In the genomic region with DNA sequence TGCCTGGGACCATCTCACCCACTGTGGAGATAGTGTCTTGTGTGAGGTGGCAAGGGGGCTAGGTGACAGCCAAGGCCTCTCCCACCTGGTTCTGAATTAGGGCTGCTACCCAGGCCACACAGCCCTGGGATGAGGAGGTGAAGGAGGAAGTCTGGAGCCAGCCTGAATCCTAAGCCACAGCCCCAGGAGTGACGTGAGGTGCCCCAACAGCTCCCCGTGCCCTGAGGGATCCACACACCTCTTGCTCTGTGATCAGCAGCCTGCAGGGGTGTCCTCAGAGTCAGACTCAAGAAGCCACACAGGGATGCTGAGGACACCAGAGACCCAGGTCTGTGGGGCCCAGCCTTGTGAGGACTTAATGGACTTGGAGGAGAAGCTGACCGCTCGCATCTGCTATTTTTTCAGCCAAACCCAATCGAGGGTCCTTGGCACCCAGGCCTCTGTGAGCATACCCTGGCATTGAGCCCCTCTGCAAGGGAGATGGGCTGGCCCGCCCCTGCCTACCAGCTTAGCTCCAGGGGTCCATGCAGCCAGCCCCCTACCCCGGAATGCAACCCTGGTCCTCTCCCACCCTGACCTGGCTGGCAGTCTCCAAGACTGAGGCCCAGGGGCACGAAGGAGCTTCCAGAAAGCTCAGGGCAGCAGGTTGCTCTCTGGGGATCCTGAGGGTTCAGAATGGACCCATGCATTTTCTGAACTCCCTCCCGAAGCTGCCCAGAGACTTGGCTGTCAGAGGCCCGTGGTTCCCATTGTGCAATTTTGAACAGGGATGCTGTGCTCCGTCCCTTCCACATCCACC, we compare ENCODE assay signal across 1 cellular context.
TF ChIP-seq lines count a peak whose summit lies in the region.

No MANE protein-coding gene starts in this region.

TF ChIP-seq in H1, 55 proteins besides CTCF, POLR2A, EP300 and RAD21:
- TF ChIP-seq TEAD4 (IDR thresholded peaks at IDR 0.05; ENCODE audit: low read depth, low read length) (no peak), CBX8 (IDR thresholded peaks at IDR 0.05; ENCODE audit: borderline replicate concordance, low read depth, low read length) (no peak), SP2 (IDR thresholded peaks at IDR 0.05; ENCODE audit: low read length) (no peak), CTBP2 (IDR thresholded peaks at IDR 0.05; ENCODE audit: borderline replicate concordance, insufficient read depth, insufficient read length, low read length) (no peak), SRF (IDR thresholded peaks at IDR 0.05; ENCODE audit: low read depth, low read length) (no peak), SUZ12 (IDR thresholded peaks at IDR 0.05; ENCODE audit: low read length) (no peak), GABPA (IDR thresholded peaks at IDR 0.05; ENCODE audit: borderline replicate concordance, insufficient read depth, low read length) (no peak), YY1 (IDR thresholded peaks at IDR 0.05; ENCODE audit: low read depth, low read length) (no peak), BCL11A (IDR thresholded peaks at IDR 0.05; ENCODE audit: low read depth in 2 of 2, low read length in 2 of 2) (no peak), SIX5 (IDR thresholded peaks at IDR 0.05; ENCODE audit: low read depth, low read length) (no peak), RNF2 (IDR thresholded peaks at IDR 0.05; ENCODE audit: borderline replicate concordance, low read depth, low read length, missing control alignments, poor library complexity, severe bottlenecking) (no peak), NANOG (IDR thresholded peaks at IDR 0.05; ENCODE audit: insufficient read depth, low read depth, low read length, poor library complexity, severe bottlenecking) (no peak), TBP (IDR thresholded peaks at IDR 0.05; ENCODE audit: low read depth, low read length) (no peak), RBBP5 (IDR thresholded peaks at IDR 0.05; ENCODE audit: borderline replicate concordance, low read depth, low read length) (no peak), SP1 (IDR thresholded peaks at IDR 0.05; ENCODE audit: low read depth, low read length) (no peak), CBX5 (IDR thresholded peaks at IDR 0.05; ENCODE audit: low read depth, low read length) (no peak)
- TF ChIP-seq, protein P1, sequence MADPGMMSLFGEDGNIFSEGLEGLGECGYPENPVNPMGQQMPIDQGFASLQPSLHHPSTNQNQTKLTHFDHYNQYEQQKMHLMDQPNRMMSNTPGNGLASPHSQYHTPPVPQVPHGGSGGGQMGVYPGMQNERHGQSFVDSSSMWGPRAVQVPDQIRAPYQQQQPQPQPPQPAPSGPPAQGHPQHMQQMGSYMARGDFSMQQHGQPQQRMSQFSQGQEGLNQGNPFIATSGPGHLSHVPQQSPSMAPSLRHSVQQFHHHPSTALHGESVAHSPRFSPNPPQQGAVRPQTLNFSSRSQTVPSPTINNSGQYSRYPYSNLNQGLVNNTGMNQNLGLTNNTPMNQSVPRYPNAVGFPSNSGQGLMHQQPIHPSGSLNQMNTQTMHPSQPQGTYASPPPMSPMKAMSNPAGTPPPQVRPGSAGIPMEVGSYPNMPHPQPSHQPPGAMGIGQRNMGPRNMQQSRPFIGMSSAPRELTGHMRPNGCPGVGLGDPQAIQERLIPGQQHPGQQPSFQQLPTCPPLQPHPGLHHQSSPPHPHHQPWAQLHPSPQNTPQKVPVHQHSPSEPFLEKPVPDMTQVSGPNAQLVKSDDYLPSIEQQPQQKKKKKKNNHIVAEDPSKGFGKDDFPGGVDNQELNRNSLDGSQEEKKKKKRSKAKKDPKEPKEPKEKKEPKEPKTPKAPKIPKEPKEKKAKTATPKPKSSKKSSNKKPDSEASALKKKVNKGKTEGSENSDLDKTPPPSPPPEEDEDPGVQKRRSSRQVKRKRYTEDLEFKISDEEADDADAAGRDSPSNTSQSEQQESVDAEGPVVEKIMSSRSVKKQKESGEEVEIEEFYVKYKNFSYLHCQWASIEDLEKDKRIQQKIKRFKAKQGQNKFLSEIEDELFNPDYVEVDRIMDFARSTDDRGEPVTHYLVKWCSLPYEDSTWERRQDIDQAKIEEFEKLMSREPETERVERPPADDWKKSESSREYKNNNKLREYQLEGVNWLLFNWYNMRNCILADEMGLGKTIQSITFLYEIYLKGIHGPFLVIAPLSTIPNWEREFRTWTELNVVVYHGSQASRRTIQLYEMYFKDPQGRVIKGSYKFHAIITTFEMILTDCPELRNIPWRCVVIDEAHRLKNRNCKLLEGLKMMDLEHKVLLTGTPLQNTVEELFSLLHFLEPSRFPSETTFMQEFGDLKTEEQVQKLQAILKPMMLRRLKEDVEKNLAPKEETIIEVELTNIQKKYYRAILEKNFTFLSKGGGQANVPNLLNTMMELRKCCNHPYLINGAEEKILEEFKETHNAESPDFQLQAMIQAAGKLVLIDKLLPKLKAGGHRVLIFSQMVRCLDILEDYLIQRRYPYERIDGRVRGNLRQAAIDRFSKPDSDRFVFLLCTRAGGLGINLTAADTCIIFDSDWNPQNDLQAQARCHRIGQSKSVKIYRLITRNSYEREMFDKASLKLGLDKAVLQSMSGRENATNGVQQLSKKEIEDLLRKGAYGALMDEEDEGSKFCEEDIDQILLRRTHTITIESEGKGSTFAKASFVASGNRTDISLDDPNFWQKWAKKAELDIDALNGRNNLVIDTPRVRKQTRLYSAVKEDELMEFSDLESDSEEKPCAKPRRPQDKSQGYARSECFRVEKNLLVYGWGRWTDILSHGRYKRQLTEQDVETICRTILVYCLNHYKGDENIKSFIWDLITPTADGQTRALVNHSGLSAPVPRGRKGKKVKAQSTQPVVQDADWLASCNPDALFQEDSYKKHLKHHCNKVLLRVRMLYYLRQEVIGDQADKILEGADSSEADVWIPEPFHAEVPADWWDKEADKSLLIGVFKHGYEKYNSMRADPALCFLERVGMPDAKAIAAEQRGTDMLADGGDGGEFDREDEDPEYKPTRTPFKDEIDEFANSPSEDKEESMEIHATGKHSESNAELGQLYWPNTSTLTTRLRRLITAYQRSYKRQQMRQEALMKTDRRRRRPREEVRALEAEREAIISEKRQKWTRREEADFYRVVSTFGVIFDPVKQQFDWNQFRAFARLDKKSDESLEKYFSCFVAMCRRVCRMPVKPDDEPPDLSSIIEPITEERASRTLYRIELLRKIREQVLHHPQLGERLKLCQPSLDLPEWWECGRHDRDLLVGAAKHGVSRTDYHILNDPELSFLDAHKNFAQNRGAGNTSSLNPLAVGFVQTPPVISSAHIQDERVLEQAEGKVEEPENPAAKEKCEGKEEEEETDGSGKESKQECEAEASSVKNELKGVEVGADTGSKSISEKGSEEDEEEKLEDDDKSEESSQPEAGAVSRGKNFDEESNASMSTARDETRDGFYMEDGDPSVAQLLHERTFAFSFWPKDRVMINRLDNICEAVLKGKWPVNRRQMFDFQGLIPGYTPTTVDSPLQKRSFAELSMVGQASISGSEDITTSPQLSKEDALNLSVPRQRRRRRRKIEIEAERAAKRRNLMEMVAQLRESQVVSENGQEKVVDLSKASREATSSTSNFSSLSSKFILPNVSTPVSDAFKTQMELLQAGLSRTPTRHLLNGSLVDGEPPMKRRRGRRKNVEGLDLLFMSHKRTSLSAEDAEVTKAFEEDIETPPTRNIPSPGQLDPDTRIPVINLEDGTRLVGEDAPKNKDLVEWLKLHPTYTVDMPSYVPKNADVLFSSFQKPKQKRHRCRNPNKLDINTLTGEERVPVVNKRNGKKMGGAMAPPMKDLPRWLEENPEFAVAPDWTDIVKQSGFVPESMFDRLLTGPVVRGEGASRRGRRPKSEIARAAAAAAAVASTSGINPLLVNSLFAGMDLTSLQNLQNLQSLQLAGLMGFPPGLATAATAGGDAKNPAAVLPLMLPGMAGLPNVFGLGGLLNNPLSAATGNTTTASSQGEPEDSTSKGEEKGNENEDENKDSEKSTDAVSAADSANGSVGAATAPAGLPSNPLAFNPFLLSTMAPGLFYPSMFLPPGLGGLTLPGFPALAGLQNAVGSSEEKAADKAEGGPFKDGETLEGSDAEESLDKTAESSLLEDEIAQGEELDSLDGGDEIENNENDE (IDR thresholded peaks at IDR 0.05; ENCODE audit: insufficient replicate concordance, low read length): no peak
- TF ChIP-seq, protein P2, sequence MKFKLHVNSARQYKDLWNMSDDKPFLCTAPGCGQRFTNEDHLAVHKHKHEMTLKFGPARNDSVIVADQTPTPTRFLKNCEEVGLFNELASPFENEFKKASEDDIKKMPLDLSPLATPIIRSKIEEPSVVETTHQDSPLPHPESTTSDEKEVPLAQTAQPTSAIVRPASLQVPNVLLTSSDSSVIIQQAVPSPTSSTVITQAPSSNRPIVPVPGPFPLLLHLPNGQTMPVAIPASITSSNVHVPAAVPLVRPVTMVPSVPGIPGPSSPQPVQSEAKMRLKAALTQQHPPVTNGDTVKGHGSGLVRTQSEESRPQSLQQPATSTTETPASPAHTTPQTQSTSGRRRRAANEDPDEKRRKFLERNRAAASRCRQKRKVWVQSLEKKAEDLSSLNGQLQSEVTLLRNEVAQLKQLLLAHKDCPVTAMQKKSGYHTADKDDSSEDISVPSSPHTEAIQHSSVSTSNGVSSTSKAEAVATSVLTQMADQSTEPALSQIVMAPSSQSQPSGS (IDR thresholded peaks at IDR 0.05; ENCODE audit: low read length): no peak
TF ChIP-seq in H1: peak in this region for 0.
